ENCODE assay signal across 19 cellular contexts in genomic region chr10:22760025-22760424, GRCh38.
"Had no signal": no experiment of that assay in that cellular context is flagged by ENCODE, and none has a peak within 500 bp of the region (broad histone marks: within the 10 kb centered on the region; RNA-seq: fewer than 3 reads in every experiment).

No MANE protein-coding gene starts in this region.

- ATAC-seq: gastroesophageal sphincter; left colon; left ventricle myocardium superior; naive thymus-derived CD4-positive, alpha-beta T cell had no signal

- FAIRE-seq: endometrium had no signal

- H3K27ac ChIP-seq: esophagus muscularis mucosa, gastroesophageal sphincter, right atrium auricular region, sigmoid colon, skin epidermis, suprapubic skin, tibial artery, upper lobe of left lung, uterus had no signal

- DNase-seq: cortex of kidney; effector memory CD4-positive, alpha-beta T cell; glutamatergic neuron; islet precursor cell; left colon; left ventricle myocardium superior; naive thymus-derived CD4-positive, alpha-beta T cell; nephron progenitor cell; sigmoid colon; stimulated activated naive CD4-positive, alpha-beta T cell treated with Interleukin-2 at 50 U/mL for 16 hours; tibial artery; upper lobe of left lung; uterus had no signal
